Comparison of ENCODE assay signal across 25 cellular contexts in the genomic region with DNA sequence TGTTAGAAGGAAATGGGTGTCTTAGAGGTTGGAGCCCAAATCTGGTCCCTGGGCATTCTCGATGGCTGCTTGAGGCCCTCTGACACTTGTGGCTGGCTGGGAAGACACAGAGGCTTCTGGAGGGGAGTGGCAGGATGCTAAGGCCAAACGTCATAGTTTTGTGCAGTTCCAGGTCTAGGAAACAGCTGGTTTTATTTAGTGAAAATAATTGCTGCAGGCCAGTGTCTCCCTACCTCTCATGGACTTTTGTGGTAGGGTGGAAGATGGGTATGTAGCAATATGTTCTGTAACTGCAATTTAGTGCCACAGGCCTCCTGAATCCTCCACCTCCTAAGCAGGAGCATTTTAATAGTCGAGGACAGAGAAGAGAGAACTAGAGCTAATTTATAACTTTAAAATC. TPM values are rescaled to one million over a fixed set of nuclear protein-coding genes. Genes with fewer than 3 reads are reported as not detected.
DNase-seq lines count a peak whose midpoint lies in the region; ATAC-seq, FAIRE-seq and TF ChIP-seq lines count a peak whose summit lies in the region.
"Had no signal": no experiment of that assay in that cellular context is flagged by ENCODE, and none has a peak within 500 bp of the region (broad histone marks: within the 10 kb centered on the region; RNA-seq: fewer than 3 reads in every experiment).

No MANE protein-coding gene starts in this region.

- H3K4me1 ChIP-seq in keratinocyte (ENCODE audit: control insufficient read depth, extremely low read depth, insufficient read depth, low read length) (peaks cover 6% of the 10 kb centered on the region), aorta (ENCODE audit: control insufficient read depth in 1 of 2, insufficient read depth in 2 of 2, low read length in 2 of 2) (no peaks in the 10 kb centered on the region), Peyer's patch (no peaks in the 10 kb centered on the region)
- H3K4me1 ChIP-seq: breast epithelium, HAP-1 had no signal

- H3K27ac ChIP-seq in keratinocyte (ENCODE audit: control insufficient read depth, insufficient read depth, low read length) (no peak overlapping the region), aorta (ENCODE audit: low read depth in 1 of 2, low read length in 2 of 2) (no peak overlapping the region), Peyer's patch (no peak overlapping the region)
- H3K27ac ChIP-seq: breast epithelium, epithelial cell of prostate had no signal

- no peaks in the 10 kb centered on the region for H3K9me3 ChIP-seq in keratinocyte (ENCODE audit: control insufficient read depth, low read depth, low read length)
- H3K9me3 ChIP-seq in aorta (ENCODE audit: control insufficient read depth, low read length) = no peaks in the 10 kb centered on the region
- H3K9me3 ChIP-seq in Peyer's patch = no peaks in the 10 kb centered on the region
- H3K9me3 ChIP-seq: breast epithelium, HAP-1 had no signal

- H3K9me1 ChIP-seq in keratinocyte (ENCODE audit: control insufficient read depth, extremely low read depth, insufficient read depth, low read length) = no peaks in the 10 kb centered on the region

- DNase-seq in AG10803 (ENCODE audit: low read depth) = peak; percentile 90
- DNase-seq in GM04504 (ENCODE audit: low read depth) = peak; percentile 73
- peak; percentile 39 for DNase-seq in dedifferentiated amniotic fluid mesenchymal stem cell (ENCODE audit: extremely low spot score)
- DNase-seq in keratinocyte (ENCODE audit: low read depth, low spot score) = no peak
- DNase-seq in aorta = no peak
- DNase-seq in Peyer's patch = no peak
- DNase-seq: activated CD4-positive, alpha-beta T cell treated with anti-CD3 and anti-CD28 coated beads for 1 hour; activated CD8-positive, alpha-beta T cell treated with anti-CD3 and anti-CD28 coated beads for 36 hours; activated naive CD4-positive, alpha-beta T cell treated with anti-CD3 and anti-CD28 coated beads, Interleukin-2, amount 50 U/mL, for 16 hours; amygdala; CD4-positive, alpha-beta memory T cell; effector CD8-positive, alpha-beta T cell; islet precursor cell; KG1; MM.1S; natural killer cell; NCI-H2029 treated with DMSO at 0.1 percent for 48 hours; NCI-H69; T-helper 2 cell had no signal

- intact Hi-C loops in aorta (cut with DNase I) = no loop called here

- H3K9ac ChIP-seq in keratinocyte (ENCODE audit: control insufficient read depth, extremely low read depth, insufficient read depth, low read length) = no peak overlapping the region

- no peak for FAIRE-seq in keratinocyte (lab: Jason Lieb, UNC)

- dilution Hi-C loops in keratinocyte (cut with MboI; ENCODE audit: extremely low pct_ligation_motif_present, low sequenced_read_pairs) = no loop called here

- no peak for TF ChIP-seq POLR2A in Peyer's patch (IDR thresholded peaks at IDR 0.05)

- H2AFZ ChIP-seq in keratinocyte (ENCODE audit: control insufficient read depth, low read length) = no peak overlapping the region

- no peak for TF ChIP-seq CTCF in AG10803 (conservative IDR thresholded peaks at IDR 0.05; ENCODE audit: low read length)
- TF ChIP-seq CTCF in keratinocyte (optimal IDR thresholded peaks at IDR 0.05 in 1 of 3, IDR thresholded peaks at IDR 0.05 in 1 of 3, conservative IDR thresholded peaks at IDR 0.05 in 1 of 3; ENCODE audit: extremely low read depth in 1 of 3, insufficient read depth in 2 of 3, low read length in 3 of 3) = no peak
- no peak for TF ChIP-seq CTCF in Peyer's patch (IDR thresholded peaks at IDR 0.05)

- no peak for ATAC-seq in aorta (ENCODE audit: low FRiP score)
- ATAC-seq in GM21423 (IDR thresholded peaks at IDR 0.05; ENCODE audit: unreplicated experiment) = no peak
- ATAC-seq: activated CD8-positive, alpha-beta T cell treated with anti-CD3 and anti-CD28 coated beads for 36 hours; activated T-helper 17 cell treated with anti-CD3 and anti-CD28 coated beads, Interleukin-2, amount 50 U/mL, for 72 hours; natural killer cell had no signal

- H3K36me3 ChIP-seq in keratinocyte (ENCODE audit: control insufficient read depth in 2 of 2, extremely low read depth in 1 of 2, insufficient read depth in 2 of 2, low read length in 2 of 2) (no peaks in the 10 kb centered on the region), aorta (ENCODE audit: control insufficient read depth in 1 of 2, insufficient read depth in 2 of 2, low read length in 1 of 2) (no peaks in the 10 kb centered on the region), Peyer's patch (no peaks in the 10 kb centered on the region)
- H3K36me3 ChIP-seq: breast epithelium, HAP-1 had no signal

- WGBS in aorta, 2 donors = 67 to 76% methylated on average over 3 of the region's 3 CpGs

- peak overlapping the region; percentile 24 for H3K4me2 ChIP-seq in keratinocyte (ENCODE audit: control insufficient read depth, extremely low read depth, insufficient read depth, low read depth, low read length)
- H3K4me2 ChIP-seq: smooth muscle cell had no signal

- H3K4me3 ChIP-seq in AG10803 (ENCODE audit: low read length) = no peak overlapping the region
- H3K4me3 ChIP-seq in keratinocyte (ENCODE audit: control insufficient read depth in 2 of 3, extremely low read depth in 1 of 3, insufficient read depth in 2 of 3, low read depth in 1 of 3, low read length in 3 of 3) = no peak overlapping the region
- no peak overlapping the region for H3K4me3 ChIP-seq in aorta (ENCODE audit: low read length in 2 of 2)
- H3K4me3 ChIP-seq in Peyer's patch = no peak overlapping the region
- H3K4me3 ChIP-seq: breast epithelium, HAP-1, smooth muscle cell had no signal

- H3K79me2 ChIP-seq in keratinocyte (ENCODE audit: control insufficient read depth, insufficient read depth, low read length) = no peaks in the 10 kb centered on the region

- H3K27me3 ChIP-seq in keratinocyte (ENCODE audit: control insufficient read depth, extremely low read depth, insufficient read depth, low read length) (no peaks in the 10 kb centered on the region), aorta (ENCODE audit: control insufficient read depth in 1 of 2, insufficient read depth in 2 of 2, low read length in 1 of 2) (no peaks in the 10 kb centered on the region), Peyer's patch (no peaks in the 10 kb centered on the region)
- H3K27me3 ChIP-seq: breast epithelium had no signal

- no peaks in the 10 kb centered on the region for H4K20me1 ChIP-seq in keratinocyte (ENCODE audit: control insufficient read depth, extremely low read depth, insufficient read depth, low read length)

RNA-seq across cellular contexts. Expression of gene SPRED2, which starts 32.2 kb away (rescaled TPM):
- polyA plus RNA-seq in keratinocyte (19.3 to 49.0 TPM (median 26.8 TPM) in 3 replicates), aorta (10 to 100 TPM in 1 of 2 donors, 1 to 10 TPM in 1; 9.9 to 19.7 TPM)
- 12.5 TPM for polyA plus RNA-seq in keratinocyte (2011; ENCODE audit: low read depth)
- polyA plus RNA-seq in keratinocyte (2011; cell fraction: cytosol; rRNA removed) = 35.1 and 48.4 TPM in 2 replicates
- 60.5 and 62.9 TPM in 2 replicates for polyA plus RNA-seq in keratinocyte (2011; cell fraction: nucleus; rRNA removed)
- polyA plus RNA-seq in keratinocyte (2012; ENCODE audit: low replicate concordance) = 13.7 and 34.9 TPM in 2 replicates
- polyA minus RNA-seq in keratinocyte = 25.3 to 97.0 TPM (median 30.5 TPM) in 3 replicates
- polyA minus RNA-seq in keratinocyte (2011; cell fraction: cytosol; rRNA and poly(A)+ RNA removed) = 39.7 TPM
- 35.9 and 60.3 TPM in 2 replicates for polyA minus RNA-seq in keratinocyte (2011; cell fraction: nucleus; rRNA and poly(A)+ RNA removed)
- total RNA-seq in aorta (10 to 100 TPM; 36.5 to 38.3 TPM), Peyer's patch (10 to 100 TPM; 14.9 to 26.9 (median 23.0) TPM)

Comparison
In these comparisons a context has a peak if more than half of its experiments do, and no peak if none do; other contexts are left out.
1. DNase-seq: peak in AG10803 (single experiment), GM04504 (single experiment) and dedifferentiated amniotic fluid mesenchymal stem cell (single experiment); none in keratinocyte (single experiment), aorta (0 of 2) and Peyer's patch (0 of 3).